Comparison of ENCODE assay signal across 28 cellular contexts in the genomic region with DNA sequence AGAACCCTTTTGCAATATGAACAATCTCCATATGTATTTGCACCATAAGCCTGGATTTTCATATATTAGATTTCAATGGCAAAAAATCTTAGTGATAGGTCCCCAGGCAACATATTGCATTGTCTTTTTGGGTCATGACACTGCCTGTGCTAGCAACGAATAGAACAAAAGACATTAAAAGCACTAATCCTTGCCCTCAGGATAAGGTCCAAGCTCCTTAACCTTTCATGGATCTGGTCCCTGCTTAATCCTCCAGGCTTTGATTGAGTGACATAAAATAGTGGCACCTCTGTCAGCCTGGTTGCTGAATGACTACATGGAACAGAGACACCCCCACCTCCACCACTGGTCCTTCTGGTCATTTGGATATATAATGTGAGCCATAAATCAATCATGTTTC.
"Had no signal": no experiment of that assay in that cellular context is flagged by ENCODE, and none has a peak within 500 bp of the region (broad histone marks: within the 10 kb centered on the region; RNA-seq: fewer than 3 reads in every experiment).

No MANE protein-coding gene starts in this region.

- ATAC-seq: effector memory CD8-positive, alpha-beta T cell; left ventricle myocardium superior; mucosa of descending colon; natural killer cell treated with Interleukin-12 subunit alpha and Interleukin-12 subunit beta and Interleukin-15 and Interleukin-18, amount 100 ng/mL, for 72 hours; psoas muscle; right cardiac atrium; stimulated activated naive B cell treated with anti-CD40 and anti-IgM and Interleukin-4, amounts not matched to agents 10 μg/mL and 1 μg/mL and 100 μg/mL, for 72 hours had no signal

- H3K27me3 ChIP-seq: ovary, spleen, tibial nerve, upper lobe of left lung had no signal

- H3K9me3 ChIP-seq: mucosa of descending colon, ovary, psoas muscle, thoracic aorta, upper lobe of left lung had no signal

- H3K9me3 Mint-ChIP-seq: effector memory CD8-positive, alpha-beta T cell; natural killer cell treated with Interleukin-12 subunit alpha and Interleukin-12 subunit beta and Interleukin-15 and Interleukin-18, amount 100 ng/mL, for 72 hours had no signal

- H3K4me3 ChIP-seq: coronary artery, lung, mucosa of descending colon, ovary, psoas muscle, skin epidermis, spleen, thoracic aorta, tibial nerve, upper lobe of left lung had no signal

- H3K36me3 Mint-ChIP-seq: mesothelial cell of epicardium; natural killer cell treated with Interleukin-12 subunit alpha and Interleukin-12 subunit beta and Interleukin-15 and Interleukin-18, amount 100 ng/mL, for 72 hours; stimulated activated naive B cell treated with anti-CD40 and anti-IgM and Interleukin-4, amounts not matched to agents 10 μg/mL and 1 μg/mL and 100 μg/mL, for 72 hours had no signal

- DNase-seq: dermis blood vessel endothelial cell; effector memory CD8-positive, alpha-beta T cell; head of caudate nucleus; left ventricle myocardium superior; mucosa of descending colon; naive B cell; nucleus accumbens; ovary; posterior cingulate gyrus; psoas muscle; right cardiac atrium; spleen; stimulated activated CD4-positive, alpha-beta T cell treated with anti-CD3 and anti-CD28 coated beads, Interleukin-4, amount 100 ng/mL, for 4 hours; stimulated activated naive B cell treated with anti-CD40 and anti-IgM and Interleukin-4, amounts not matched to agents 10 μg/mL and 1 μg/mL and 100 μg/mL, for 72 hours; upper lobe of left lung had no signal

- H3K27ac ChIP-seq: coronary artery, ovary, psoas muscle, skin epidermis, spleen, thoracic aorta, tibial nerve, upper lobe of left lung had no signal

- H3K4me1 Mint-ChIP-seq: memory B cell; mesothelial cell of epicardium; naive B cell; stimulated activated naive B cell treated with anti-CD40 and anti-IgM and Interleukin-4, amounts not matched to agents 10 μg/mL and 1 μg/mL and 100 μg/mL, for 72 hours had no signal

- H3K36me3 ChIP-seq: ovary, spleen, thoracic aorta, tibial nerve, upper lobe of left lung had no signal

- H3K27ac Mint-ChIP-seq: effector memory CD8-positive, alpha-beta T cell; memory B cell; mesothelial cell of epicardium; naive B cell; natural killer cell treated with Interleukin-12 subunit alpha and Interleukin-12 subunit beta and Interleukin-15 and Interleukin-18, amount 100 ng/mL, for 72 hours; stimulated activated naive B cell treated with anti-CD40 and anti-IgM and Interleukin-4, amounts not matched to agents 10 μg/mL and 1 μg/mL and 100 μg/mL, for 72 hours; stimulated activated naive CD8-positive, alpha-beta T cell treated with anti-CD3 and anti-CD28 coated beads, Interleukin-15, Interleukin-2, amounts not matched to agents 100 ng/mL and 50 ng/mL, for 24 hours had no signal

- H3K4me3 Mint-ChIP-seq: effector memory CD8-positive, alpha-beta T cell; memory B cell; mesothelial cell of epicardium; naive B cell; natural killer cell treated with Interleukin-12 subunit alpha and Interleukin-12 subunit beta and Interleukin-15 and Interleukin-18, amount 100 ng/mL, for 72 hours; neural crest cell; stimulated activated naive B cell treated with anti-CD40 and anti-IgM and Interleukin-4, amounts not matched to agents 10 μg/mL and 1 μg/mL and 100 μg/mL, for 72 hours; stimulated activated naive CD8-positive, alpha-beta T cell treated with anti-CD3 and anti-CD28 coated beads, Interleukin-15, Interleukin-2, amounts not matched to agents 100 ng/mL and 50 ng/mL, for 24 hours had no signal

- FAIRE-seq: frontal cortex, keratinocyte, urothelium cell line had no signal

- H3K4me1 ChIP-seq: psoas muscle, spleen, tibial nerve had no signal
